1 cellular context compared by ENCODE assay signal in the genomic region with DNA sequence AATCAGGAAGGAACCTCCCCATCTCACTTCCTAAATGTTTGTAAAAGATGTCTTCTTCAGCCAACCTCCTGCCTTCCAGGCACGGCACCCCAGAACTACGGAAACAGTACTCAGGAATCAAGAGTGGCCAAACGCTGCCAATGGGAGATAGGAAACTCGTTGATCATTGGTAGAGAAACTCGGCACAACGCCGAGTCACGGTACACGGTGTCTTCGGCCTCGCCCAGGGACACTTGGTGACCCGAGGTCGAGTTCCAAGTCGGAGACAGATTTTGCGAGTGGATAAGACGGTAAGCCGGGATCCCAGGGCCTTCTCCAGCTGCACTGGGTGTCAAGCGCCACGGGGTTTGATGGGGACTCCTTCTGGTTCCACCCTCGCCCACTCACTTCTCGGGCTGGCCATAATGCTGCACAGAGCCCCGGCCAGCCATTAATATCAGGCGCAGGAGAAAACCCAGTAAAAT.
TF ChIP-seq lines count a peak whose summit lies in the region.

No MANE protein-coding gene starts in this region.

TF ChIP-seq in K562, 482 proteins besides CTCF, POLR2A, EP300 and RAD21 (continued from another document and continues in another):
- TF ChIP-seq, protein P1, sequence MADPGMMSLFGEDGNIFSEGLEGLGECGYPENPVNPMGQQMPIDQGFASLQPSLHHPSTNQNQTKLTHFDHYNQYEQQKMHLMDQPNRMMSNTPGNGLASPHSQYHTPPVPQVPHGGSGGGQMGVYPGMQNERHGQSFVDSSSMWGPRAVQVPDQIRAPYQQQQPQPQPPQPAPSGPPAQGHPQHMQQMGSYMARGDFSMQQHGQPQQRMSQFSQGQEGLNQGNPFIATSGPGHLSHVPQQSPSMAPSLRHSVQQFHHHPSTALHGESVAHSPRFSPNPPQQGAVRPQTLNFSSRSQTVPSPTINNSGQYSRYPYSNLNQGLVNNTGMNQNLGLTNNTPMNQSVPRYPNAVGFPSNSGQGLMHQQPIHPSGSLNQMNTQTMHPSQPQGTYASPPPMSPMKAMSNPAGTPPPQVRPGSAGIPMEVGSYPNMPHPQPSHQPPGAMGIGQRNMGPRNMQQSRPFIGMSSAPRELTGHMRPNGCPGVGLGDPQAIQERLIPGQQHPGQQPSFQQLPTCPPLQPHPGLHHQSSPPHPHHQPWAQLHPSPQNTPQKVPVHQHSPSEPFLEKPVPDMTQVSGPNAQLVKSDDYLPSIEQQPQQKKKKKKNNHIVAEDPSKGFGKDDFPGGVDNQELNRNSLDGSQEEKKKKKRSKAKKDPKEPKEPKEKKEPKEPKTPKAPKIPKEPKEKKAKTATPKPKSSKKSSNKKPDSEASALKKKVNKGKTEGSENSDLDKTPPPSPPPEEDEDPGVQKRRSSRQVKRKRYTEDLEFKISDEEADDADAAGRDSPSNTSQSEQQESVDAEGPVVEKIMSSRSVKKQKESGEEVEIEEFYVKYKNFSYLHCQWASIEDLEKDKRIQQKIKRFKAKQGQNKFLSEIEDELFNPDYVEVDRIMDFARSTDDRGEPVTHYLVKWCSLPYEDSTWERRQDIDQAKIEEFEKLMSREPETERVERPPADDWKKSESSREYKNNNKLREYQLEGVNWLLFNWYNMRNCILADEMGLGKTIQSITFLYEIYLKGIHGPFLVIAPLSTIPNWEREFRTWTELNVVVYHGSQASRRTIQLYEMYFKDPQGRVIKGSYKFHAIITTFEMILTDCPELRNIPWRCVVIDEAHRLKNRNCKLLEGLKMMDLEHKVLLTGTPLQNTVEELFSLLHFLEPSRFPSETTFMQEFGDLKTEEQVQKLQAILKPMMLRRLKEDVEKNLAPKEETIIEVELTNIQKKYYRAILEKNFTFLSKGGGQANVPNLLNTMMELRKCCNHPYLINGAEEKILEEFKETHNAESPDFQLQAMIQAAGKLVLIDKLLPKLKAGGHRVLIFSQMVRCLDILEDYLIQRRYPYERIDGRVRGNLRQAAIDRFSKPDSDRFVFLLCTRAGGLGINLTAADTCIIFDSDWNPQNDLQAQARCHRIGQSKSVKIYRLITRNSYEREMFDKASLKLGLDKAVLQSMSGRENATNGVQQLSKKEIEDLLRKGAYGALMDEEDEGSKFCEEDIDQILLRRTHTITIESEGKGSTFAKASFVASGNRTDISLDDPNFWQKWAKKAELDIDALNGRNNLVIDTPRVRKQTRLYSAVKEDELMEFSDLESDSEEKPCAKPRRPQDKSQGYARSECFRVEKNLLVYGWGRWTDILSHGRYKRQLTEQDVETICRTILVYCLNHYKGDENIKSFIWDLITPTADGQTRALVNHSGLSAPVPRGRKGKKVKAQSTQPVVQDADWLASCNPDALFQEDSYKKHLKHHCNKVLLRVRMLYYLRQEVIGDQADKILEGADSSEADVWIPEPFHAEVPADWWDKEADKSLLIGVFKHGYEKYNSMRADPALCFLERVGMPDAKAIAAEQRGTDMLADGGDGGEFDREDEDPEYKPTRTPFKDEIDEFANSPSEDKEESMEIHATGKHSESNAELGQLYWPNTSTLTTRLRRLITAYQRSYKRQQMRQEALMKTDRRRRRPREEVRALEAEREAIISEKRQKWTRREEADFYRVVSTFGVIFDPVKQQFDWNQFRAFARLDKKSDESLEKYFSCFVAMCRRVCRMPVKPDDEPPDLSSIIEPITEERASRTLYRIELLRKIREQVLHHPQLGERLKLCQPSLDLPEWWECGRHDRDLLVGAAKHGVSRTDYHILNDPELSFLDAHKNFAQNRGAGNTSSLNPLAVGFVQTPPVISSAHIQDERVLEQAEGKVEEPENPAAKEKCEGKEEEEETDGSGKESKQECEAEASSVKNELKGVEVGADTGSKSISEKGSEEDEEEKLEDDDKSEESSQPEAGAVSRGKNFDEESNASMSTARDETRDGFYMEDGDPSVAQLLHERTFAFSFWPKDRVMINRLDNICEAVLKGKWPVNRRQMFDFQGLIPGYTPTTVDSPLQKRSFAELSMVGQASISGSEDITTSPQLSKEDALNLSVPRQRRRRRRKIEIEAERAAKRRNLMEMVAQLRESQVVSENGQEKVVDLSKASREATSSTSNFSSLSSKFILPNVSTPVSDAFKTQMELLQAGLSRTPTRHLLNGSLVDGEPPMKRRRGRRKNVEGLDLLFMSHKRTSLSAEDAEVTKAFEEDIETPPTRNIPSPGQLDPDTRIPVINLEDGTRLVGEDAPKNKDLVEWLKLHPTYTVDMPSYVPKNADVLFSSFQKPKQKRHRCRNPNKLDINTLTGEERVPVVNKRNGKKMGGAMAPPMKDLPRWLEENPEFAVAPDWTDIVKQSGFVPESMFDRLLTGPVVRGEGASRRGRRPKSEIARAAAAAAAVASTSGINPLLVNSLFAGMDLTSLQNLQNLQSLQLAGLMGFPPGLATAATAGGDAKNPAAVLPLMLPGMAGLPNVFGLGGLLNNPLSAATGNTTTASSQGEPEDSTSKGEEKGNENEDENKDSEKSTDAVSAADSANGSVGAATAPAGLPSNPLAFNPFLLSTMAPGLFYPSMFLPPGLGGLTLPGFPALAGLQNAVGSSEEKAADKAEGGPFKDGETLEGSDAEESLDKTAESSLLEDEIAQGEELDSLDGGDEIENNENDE (IDR thresholded peaks at IDR 0.05; ENCODE audit: low read depth, low read length): no peak
- peak; percentile 73 for TF ChIP-seq EGR1 (conservative IDR thresholded peaks at IDR 0.05)
- TF ChIP-seq, protein P2, sequence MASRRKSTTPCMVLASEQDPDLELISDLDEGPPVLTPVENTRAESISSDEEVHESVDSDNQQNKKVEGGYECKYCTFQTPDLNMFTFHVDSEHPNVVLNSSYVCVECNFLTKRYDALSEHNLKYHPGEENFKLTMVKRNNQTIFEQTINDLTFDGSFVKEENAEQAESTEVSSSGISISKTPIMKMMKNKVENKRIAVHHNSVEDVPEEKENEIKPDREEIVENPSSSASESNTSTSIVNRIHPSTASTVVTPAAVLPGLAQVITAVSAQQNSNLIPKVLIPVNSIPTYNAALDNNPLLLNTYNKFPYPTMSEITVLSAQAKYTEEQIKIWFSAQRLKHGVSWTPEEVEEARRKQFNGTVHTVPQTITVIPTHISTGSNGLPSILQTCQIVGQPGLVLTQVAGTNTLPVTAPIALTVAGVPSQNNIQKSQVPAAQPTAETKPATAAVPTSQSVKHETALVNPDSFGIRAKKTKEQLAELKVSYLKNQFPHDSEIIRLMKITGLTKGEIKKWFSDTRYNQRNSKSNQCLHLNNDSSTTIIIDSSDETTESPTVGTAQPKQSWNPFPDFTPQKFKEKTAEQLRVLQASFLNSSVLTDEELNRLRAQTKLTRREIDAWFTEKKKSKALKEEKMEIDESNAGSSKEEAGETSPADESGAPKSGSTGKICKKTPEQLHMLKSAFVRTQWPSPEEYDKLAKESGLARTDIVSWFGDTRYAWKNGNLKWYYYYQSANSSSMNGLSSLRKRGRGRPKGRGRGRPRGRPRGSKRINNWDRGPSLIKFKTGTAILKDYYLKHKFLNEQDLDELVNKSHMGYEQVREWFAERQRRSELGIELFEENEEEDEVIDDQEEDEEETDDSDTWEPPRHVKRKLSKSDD (conservative IDR thresholded peaks at IDR 0.05; ENCODE audit: low read length): no peak
- TF ChIP-seq ZSCAN29 (IDR thresholded peaks at IDR 0.05): no peak
- no peak for TF ChIP-seq TRIM24 (IDR thresholded peaks at IDR 0.05)
- no peak for TF ChIP-seq SREBF1 (IDR thresholded peaks at IDR 0.05; ENCODE audit: borderline replicate concordance, low read depth, low read length)
- no peak for TF ChIP-seq ZNF778 (CRISPR knock-in tag; IDR thresholded peaks at IDR 0.05)
- no peak for TF ChIP-seq FOSL1 (tag; conservative IDR thresholded peaks at IDR 0.05)
- no peak for TF ChIP-seq KAT8 (IDR thresholded peaks at IDR 0.05; ENCODE audit: low read depth)
- TF ChIP-seq, protein P3, sequence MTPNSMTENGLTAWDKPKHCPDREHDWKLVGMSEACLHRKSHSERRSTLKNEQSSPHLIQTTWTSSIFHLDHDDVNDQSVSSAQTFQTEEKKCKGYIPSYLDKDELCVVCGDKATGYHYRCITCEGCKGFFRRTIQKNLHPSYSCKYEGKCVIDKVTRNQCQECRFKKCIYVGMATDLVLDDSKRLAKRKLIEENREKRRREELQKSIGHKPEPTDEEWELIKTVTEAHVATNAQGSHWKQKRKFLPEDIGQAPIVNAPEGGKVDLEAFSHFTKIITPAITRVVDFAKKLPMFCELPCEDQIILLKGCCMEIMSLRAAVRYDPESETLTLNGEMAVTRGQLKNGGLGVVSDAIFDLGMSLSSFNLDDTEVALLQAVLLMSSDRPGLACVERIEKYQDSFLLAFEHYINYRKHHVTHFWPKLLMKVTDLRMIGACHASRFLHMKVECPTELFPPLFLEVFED (CRISPR knock-in tag; conservative IDR thresholded peaks at IDR 0.05): no peak
- TF ChIP-seq, protein P4, sequence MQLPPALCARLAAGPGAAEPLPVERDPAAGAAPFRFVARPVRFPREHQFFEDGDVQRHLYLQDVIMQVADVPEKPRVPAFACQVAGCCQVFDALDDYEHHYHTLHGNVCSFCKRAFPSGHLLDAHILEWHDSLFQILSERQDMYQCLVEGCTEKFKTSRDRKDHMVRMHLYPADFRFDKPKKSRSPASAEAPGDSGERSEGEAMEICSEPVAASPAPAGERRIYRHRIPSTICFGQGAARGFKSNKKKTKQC (CRISPR knock-in tag; IDR thresholded peaks at IDR 0.05): 0 out of 2 replicates have a peak, but pooled peaks have one; percentile 4
- TF ChIP-seq TAF9B (IDR thresholded peaks at IDR 0.05; ENCODE audit: partially characterized antibody): no peak
- no peak for TF ChIP-seq TEAD4 (IDR thresholded peaks at IDR 0.05; ENCODE audit: low read length)
- TF ChIP-seq TEAD4 (CRISPR knock-in tag; IDR thresholded peaks at IDR 0.05; ENCODE audit: borderline replicate concordance): no peak
- peak; percentile 27; the same call in 1 of the 2 replicates for TF ChIP-seq SMARCA4 (IDR thresholded peaks at IDR 0.05)
- TF ChIP-seq MEIS2 (IDR thresholded peaks at IDR 0.05; ENCODE audit: partially characterized antibody): no peak
- TF ChIP-seq CREM (IDR thresholded peaks at IDR 0.05; ENCODE audit: low read depth): 0 out of 2 replicates have a peak, but pooled peaks have one; percentile 31
- no peak for TF ChIP-seq PRPF4 (IDR thresholded peaks at IDR 0.05; ENCODE audit: insufficient read depth, low read depth, low read length, poor library complexity, severe bottlenecking)
- 0 out of 2 replicates have a peak, but pooled peaks have one; percentile 28 for TF ChIP-seq ZNF589 (CRISPR knock-in tag; IDR thresholded peaks at IDR 0.05; ENCODE audit: low read depth)
- peak; percentile 8 for TF ChIP-seq CCNT2 (IDR thresholded peaks at IDR 0.05; ENCODE audit: borderline replicate concordance, extremely low read depth, insufficient read length, low read depth, low read length)
- TF ChIP-seq GABPA (tag; conservative IDR thresholded peaks at IDR 0.05; ENCODE audit: low read depth): 0 out of 2 replicates have a peak, but pooled peaks have one; percentile 75
- TF ChIP-seq CBFB (CRISPR knock-in tag; IDR thresholded peaks at IDR 0.05): 0 out of 2 replicates have a peak, but pooled peaks have one; percentile 52
- 0 out of 2 replicates have a peak, but pooled peaks have one; percentile 28 for TF ChIP-seq DPF2 (IDR thresholded peaks at IDR 0.05)
- TF ChIP-seq PCBP1 (IDR thresholded peaks at IDR 0.05; ENCODE audit: low read depth, low read length, poor library complexity, severe bottlenecking): no peak
- TF ChIP-seq, protein P5, sequence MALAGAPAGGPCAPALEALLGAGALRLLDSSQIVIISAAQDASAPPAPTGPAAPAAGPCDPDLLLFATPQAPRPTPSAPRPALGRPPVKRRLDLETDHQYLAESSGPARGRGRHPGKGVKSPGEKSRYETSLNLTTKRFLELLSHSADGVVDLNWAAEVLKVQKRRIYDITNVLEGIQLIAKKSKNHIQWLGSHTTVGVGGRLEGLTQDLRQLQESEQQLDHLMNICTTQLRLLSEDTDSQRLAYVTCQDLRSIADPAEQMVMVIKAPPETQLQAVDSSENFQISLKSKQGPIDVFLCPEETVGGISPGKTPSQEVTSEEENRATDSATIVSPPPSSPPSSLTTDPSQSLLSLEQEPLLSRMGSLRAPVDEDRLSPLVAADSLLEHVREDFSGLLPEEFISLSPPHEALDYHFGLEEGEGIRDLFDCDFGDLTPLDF (CRISPR knock-in tag; IDR thresholded peaks at IDR 0.05): no peak
- no peak for TF ChIP-seq ATF7 (IDR thresholded peaks at IDR 0.05)
- peak in 1 of 3 experiments; percentile 37 for TF ChIP-seq YY1 (IDR thresholded peaks at IDR 0.05; ENCODE audit: borderline replicate concordance in 1 of 3, control insufficient read depth in 1 of 3, extremely low read depth in 1 of 3, insufficient read depth in 3 of 3, insufficient read length in 1 of 3, insufficient replicate concordance in 2 of 3, low read depth in 1 of 3, low read length in 2 of 3)
- TF ChIP-seq ARID1B (IDR thresholded peaks at IDR 0.05): peak; percentile 20; the same call in 1 of the 2 replicates
- TF ChIP-seq, protein P6, sequence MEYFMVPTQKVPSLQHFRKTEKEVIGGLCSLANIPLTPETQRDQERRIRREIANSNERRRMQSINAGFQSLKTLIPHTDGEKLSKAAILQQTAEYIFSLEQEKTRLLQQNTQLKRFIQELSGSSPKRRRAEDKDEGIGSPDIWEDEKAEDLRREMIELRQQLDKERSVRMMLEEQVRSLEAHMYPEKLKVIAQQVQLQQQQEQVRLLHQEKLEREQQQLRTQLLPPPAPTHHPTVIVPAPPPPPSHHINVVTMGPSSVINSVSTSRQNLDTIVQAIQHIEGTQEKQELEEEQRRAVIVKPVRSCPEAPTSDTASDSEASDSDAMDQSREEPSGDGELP (CRISPR knock-in tag; IDR thresholded peaks at IDR 0.05; ENCODE audit: borderline replicate concordance): 0 out of 2 replicates have a peak, but pooled peaks have one; percentile 7
- no peak for TF ChIP-seq MAFK (IDR thresholded peaks at IDR 0.05; ENCODE audit: low read length)
- peak; percentile 55 for TF ChIP-seq TBP (optimal IDR thresholded peaks at IDR 0.05; ENCODE audit: low read depth, low read length)
- 0 out of 2 replicates have a peak, but pooled peaks have one; percentile 29 for TF ChIP-seq ZNF644 (tag; IDR thresholded peaks at IDR 0.05; ENCODE audit: low read depth)
- TF ChIP-seq, protein P7, sequence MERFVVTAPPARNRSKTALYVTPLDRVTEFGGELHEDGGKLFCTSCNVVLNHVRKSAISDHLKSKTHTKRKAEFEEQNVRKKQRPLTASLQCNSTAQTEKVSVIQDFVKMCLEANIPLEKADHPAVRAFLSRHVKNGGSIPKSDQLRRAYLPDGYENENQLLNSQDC (CRISPR knock-in tag; IDR thresholded peaks at IDR 0.05): no peak
- TF ChIP-seq JUND (IDR thresholded peaks at IDR 0.05; ENCODE audit: borderline replicate concordance, low read depth, low read length): no peak
- 0 out of 3 replicates have a peak, but pooled peaks have one; percentile 11 for TF ChIP-seq JUND (tag; IDR thresholded peaks at IDR 0.05; ENCODE audit: borderline replicate concordance, low read depth, low read length)
- TF ChIP-seq PHF8 (IDR thresholded peaks at IDR 0.05; ENCODE audit: borderline replicate concordance, low read length): peak; percentile 18; the same call in 1 of the 2 replicates
- no peak for TF ChIP-seq ARID2 (IDR thresholded peaks at IDR 0.05)
- TF ChIP-seq FOXJ2 (tag; IDR thresholded peaks at IDR 0.05): peak; percentile 74; the same call in 1 of the 2 replicates
- peak; percentile 23; the same call in 1 of the 2 replicates for TF ChIP-seq CBFA2T3 (IDR thresholded peaks at IDR 0.05)
- TF ChIP-seq NFIC (IDR thresholded peaks at IDR 0.05): 0 out of 2 replicates have a peak, but pooled peaks have one; percentile 4
- no peak for TF ChIP-seq ZNF23 (CRISPR knock-in tag; IDR thresholded peaks at IDR 0.05)
- TF ChIP-seq, protein P8, sequence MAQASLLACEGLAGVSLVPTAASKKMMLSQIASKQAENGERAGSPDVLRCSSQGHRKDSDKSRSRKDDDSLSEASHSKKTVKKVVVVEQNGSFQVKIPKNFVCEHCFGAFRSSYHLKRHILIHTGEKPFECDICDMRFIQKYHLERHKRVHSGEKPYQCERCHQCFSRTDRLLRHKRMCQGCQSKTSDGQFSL (CRISPR knock-in tag; IDR thresholded peaks at IDR 0.05): no peak
- TF ChIP-seq, protein P8 (tag; IDR thresholded peaks at IDR 0.05): no peak
